In the genomic region with DNA sequence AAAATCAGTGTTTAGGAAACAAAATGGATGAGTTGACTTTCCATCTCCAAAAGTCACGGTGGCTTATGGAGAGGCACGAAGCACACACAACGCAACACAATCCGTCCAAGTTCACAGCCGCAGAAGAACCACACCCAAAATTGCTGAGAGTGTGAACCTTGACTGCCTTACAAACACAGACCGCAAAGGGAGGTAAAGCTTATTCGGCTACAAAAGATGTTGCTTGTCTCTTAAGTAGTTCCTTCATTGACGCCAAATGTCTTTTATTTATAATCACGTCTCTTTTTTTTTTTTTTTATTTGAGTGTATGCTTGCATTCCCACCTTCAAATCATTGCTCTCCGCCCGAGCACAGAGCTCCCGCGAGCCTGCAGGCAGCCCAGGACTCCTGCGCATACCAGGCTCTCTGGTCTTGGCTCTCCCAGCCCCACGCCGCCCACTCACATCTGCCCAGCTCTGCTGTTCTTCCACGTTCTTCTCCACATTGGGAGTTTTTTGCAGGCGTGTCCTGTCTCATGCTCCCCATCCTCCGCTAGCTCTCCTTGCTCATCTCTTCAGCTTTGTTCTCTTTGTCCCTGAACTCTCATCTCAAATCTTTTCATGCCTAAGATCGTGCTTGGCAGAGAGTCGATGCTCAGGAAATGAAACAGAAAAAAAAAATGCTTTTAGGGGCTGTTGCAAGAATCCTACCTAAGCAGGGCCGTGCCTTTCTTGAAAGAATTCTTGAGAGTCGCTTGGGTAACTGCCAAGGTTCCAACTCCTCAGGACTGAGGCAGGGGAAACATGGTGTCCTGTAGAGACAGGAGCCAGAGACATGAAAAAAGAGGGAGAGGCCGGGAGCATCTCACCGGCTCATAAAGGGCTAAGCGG, we compare ENCODE assay signal across 1 cellular context.
TF ChIP-seq lines count a peak whose summit lies in the region.

No MANE protein-coding gene starts in this region.

TF ChIP-seq in GM23338, 12 proteins besides CTCF, POLR2A, EP300 and RAD21 (continued from another document):
- TF ChIP-seq, protein P1, sequence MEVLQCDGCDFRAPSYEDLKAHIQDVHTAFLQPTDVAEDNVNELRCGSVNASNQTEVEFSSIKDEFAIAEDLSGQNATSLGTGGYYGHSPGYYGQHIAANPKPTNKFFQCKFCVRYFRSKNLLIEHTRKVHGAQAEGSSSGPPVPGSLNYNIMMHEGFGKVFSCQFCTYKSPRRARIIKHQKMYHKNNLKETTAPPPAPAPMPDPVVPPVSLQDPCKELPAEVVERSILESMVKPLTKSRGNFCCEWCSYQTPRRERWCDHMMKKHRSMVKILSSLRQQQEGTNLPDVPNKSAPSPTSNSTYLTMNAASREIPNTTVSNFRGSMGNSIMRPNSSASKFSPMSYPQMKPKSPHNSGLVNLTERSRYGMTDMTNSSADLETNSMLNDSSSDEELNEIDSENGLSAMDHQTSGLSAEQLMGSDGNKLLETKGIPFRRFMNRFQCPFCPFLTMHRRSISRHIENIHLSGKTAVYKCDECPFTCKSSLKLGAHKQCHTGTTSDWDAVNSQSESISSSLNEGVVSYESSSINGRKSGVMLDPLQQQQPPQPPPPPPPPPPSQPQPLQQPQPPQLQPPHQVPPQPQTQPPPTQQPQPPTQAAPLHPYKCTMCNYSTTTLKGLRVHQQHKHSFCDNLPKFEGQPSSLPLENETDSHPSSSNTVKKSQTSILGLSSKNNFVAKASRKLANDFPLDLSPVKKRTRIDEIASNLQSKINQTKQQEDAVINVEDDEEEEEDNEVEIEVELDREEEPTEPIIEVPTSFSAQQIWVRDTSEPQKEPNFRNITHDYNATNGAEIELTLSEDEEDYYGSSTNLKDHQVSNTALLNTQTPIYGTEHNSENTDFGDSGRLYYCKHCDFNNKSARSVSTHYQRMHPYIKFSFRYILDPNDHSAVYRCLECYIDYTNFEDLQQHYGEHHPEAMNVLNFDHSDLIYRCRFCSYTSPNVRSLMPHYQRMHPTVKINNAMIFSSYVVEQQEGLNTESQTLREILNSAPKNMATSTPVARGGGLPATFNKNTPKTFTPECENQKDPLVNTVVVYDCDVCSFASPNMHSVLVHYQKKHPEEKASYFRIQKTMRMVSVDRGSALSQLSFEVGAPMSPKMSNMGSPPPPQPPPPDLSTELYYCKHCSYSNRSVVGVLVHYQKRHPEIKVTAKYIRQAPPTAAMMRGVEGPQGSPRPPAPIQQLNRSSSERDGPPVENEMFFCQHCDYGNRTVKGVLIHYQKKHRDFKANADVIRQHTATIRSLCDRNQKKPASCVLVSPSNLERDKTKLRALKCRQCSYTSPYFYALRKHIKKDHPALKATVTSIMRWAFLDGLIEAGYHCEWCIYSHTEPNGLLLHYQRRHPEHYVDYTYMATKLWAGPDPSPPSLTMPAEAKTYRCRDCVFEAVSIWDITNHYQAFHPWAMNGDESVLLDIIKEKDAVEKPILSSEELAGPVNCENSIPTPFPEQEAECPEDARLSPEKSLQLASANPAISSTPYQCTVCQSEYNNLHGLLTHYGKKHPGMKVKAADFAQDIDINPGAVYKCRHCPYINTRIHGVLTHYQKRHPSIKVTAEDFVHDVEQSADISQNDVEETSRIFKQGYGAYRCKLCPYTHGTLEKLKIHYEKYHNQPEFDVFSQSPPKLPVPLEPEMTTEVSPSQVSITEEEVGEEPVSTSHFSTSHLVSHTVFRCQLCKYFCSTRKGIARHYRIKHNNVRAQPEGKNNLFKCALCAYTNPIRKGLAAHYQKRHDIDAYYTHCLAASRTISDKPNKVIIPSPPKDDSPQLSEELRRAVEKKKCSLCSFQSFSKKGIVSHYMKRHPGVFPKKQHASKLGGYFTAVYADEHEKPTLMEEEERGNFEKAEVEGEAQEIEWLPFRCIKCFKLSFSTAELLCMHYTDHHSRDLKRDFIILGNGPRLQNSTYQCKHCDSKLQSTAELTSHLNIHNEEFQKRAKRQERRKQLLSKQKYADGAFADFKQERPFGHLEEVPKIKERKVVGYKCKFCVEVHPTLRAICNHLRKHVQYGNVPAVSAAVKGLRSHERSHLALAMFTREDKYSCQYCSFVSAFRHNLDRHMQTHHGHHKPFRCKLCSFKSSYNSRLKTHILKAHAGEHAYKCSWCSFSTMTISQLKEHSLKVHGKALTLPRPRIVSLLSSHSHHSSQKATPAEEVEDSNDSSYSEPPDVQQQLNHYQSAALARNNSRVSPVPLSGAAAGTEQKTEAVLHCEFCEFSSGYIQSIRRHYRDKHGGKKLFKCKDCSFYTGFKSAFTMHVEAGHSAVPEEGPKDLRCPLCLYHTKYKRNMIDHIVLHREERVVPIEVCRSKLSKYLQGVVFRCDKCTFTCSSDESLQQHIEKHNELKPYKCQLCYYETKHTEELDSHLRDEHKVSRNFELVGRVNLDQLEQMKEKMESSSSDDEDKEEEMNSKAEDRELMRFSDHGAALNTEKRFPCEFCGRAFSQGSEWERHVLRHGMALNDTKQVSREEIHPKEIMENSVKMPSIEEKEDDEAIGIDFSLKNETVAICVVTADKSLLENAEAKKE (CRISPR knock-in tag; IDR thresholded peaks at IDR 0.05), result no peak
- no peak for TF ChIP-seq STAT1 (IDR thresholded peaks at IDR 0.05; ENCODE audit: unreplicated experiment)
- TF ChIP-seq EZH2phosphoT487 (IDR thresholded peaks at IDR 0.05; ENCODE audit: unreplicated experiment), result no peak
- TF ChIP-seq NANOG (IDR thresholded peaks at IDR 0.05; ENCODE audit: borderline replicate concordance), result no peak
- TF ChIP-seq CREB1 (CRISPR knock-in tag; IDR thresholded peaks at IDR 0.05; ENCODE audit: low read depth), result no peak
